Comparison of ENCODE assay signal across 27 cellular contexts in genomic region chr11:19984048-19984742, GRCh38.
A peak's percentile ranks its signal among the peaks of the same experiment; 100 is the strongest.
DNase-seq lines count a peak whose midpoint lies in the region; ATAC-seq, FAIRE-seq and TF ChIP-seq lines count a peak whose summit lies in the region.
"Had no signal": no experiment of that assay in that cellular context is flagged by ENCODE, and none has a peak within 500 bp of the region (broad histone marks: within the 10 kb centered on the region; RNA-seq: fewer than 3 reads in every experiment).

No MANE protein-coding gene starts in this region.

- FAIRE-seq in A549 (lab: Jason Lieb, UNC) (no peak), HTR-8/SVneo (lab: Jason Lieb, UNC) (no peak)
- FAIRE-seq: A204.1, colon, urothelium cell line had no signal

- ATAC-seq in A549 (no peak), HG02973 (IDR thresholded peaks at IDR 0.05; ENCODE audit: unreplicated experiment) (peak; percentile 37), activated B cell treated with CpG ODN at 0.5 μM for 24 hours (ENCODE audit: low read depth) (peak; percentile 60), naive B cell (ENCODE audit: low read depth in 2 of 2) (peak; percentile 82)
- ATAC-seq: activated CD8-positive, alpha-beta T cell treated with anti-CD3 and anti-CD28 coated beads for 36 hours; GM23338; lower lobe of right lung; natural killer cell had no signal

- H3K4me3 Mint-ChIP-seq in activated B cell treated with CpG ODN at 0.5 μM for 24 hours (no peak overlapping the region), naive B cell (peak overlapping the region in 2 of 8 donors; percentile 7 to 15)
- H3K4me3 Mint-ChIP-seq: activated CD8-positive, alpha-beta T cell treated with anti-CD3 and anti-CD28 coated beads for 36 hours; activated naive CD8-positive, alpha-beta T cell; GM23338; natural killer cell had no signal

- WGBS in A549 (ENCODE audit: missing lambda C conversion rate): 93% methylated on average over 8 of the region's 8 CpGs

- H3K27ac Mint-ChIP-seq in activated B cell treated with CpG ODN at 0.5 μM for 24 hours (no peak overlapping the region), naive B cell (peak overlapping the region in 5 of 6 donors; percentile 34 to 65 (median 54))
- H3K27ac Mint-ChIP-seq: activated CD8-positive, alpha-beta T cell treated with anti-CD3 and anti-CD28 coated beads for 36 hours; activated naive CD8-positive, alpha-beta T cell; GM23338; natural killer cell had no signal

- H3K4me1 Mint-ChIP-seq in activated B cell treated with CpG ODN at 0.5 μM for 24 hours (peaks cover 19% of the 10 kb centered on the region), naive B cell (peaks cover 14 to 35% (median 21%) of the 10 kb centered on the region in 3 donors)
- H3K4me1 Mint-ChIP-seq: natural killer cell had no signal

- H3K9me3 ChIP-seq in A549: no peaks in the 10 kb centered on the region
- H3K9me3 ChIP-seq: lower lobe of right lung, ovary, Peyer's patch, SJSA1, stomach had no signal

- TF ChIP-seq RAD21 in A549 (conservative IDR thresholded peaks at IDR 0.05 in 1 of 2, IDR thresholded peaks at IDR 0.05 in 1 of 2): no peak

- peaks cover 67% of the 10 kb centered on the region for H3K4me1 ChIP-seq in A549

- H3K9me3 Mint-ChIP-seq in activated B cell treated with CpG ODN at 0.5 μM for 24 hours: no peaks in the 10 kb centered on the region
- no peaks in the 10 kb centered on the region for H3K9me3 Mint-ChIP-seq in naive B cell
- H3K9me3 Mint-ChIP-seq: activated CD8-positive, alpha-beta T cell treated with anti-CD3 and anti-CD28 coated beads for 36 hours; GM23338; natural killer cell had no signal

- TF ChIP-seq CTCF in A549 (IDR thresholded peaks at IDR 0.05) (no peak), activated B cell treated with CpG ODN at 0.5 μM for 24 hours (IDR thresholded peaks at IDR 0.05) (no peak)

- no peak overlapping the region for H3K4me2 ChIP-seq in A549
- H3K4me2 ChIP-seq: GM23338 had no signal

- peaks cover 29% of the 10 kb centered on the region for H3K27me3 Mint-ChIP-seq in activated B cell treated with CpG ODN at 0.5 μM for 24 hours
- peaks cover 21 to 27% (median 22%) of the 10 kb centered on the region in 3 donors for H3K27me3 Mint-ChIP-seq in naive B cell

- intact Hi-C loops in activated B cell treated with CpG ODN at 0.5 μM for 24 hours (cut with micrococcal nuclease): no loop called here

- no peak for DNase-seq in A549 (ENCODE audit: low read depth in 1 of 2, low spot score in 1 of 2)
- DNase-seq in activated B cell treated with CpG ODN at 0.5 μM for 24 hours: no peak
- peak; percentile 47 for DNase-seq in naive B cell
- DNase-seq in NCI-H748 treated with DMSO at 0.1 percent for 48 hours (lab: John Stamatoyannopoulos, UW): no peak
- no peak for DNase-seq in iPS-NIHi7 (ENCODE audit: extremely low spot score)
- no peak for DNase-seq in GM03348 (ENCODE audit: low spot score)
- no peak for DNase-seq in HTR-8/SVneo (ENCODE audit: insufficient read length, low spot score)
- DNase-seq: activated CD4-positive, CD25-positive, alpha-beta regulatory T cell; activated CD8-positive, alpha-beta T cell treated with anti-CD3 and anti-CD28 coated beads for 36 hours; activated T-cell treated with anti-CD3 and anti-CD28 coated beads, Interleukin-2, amount 50 U/mL, for 1 hour; lower lobe of right lung; natural killer cell; NCI-H1694 treated with DMSO at 0.1 percent for 48 hours; NCI-H446 treated with DMSO at 0.1 percent for 48 hours; NK-92 treated with Interleukin-12 subunit alpha and Interleukin-12 subunit beta, amount 100 ng/mL, for 24 hours; ovary; Peyer's patch; stomach had no signal

- POLR2A ChIA-PET in A549 (lab: Yijun Ruan, JAX): no interaction called here
- POLR2A ChIA-PET in activated B cell treated with CpG ODN at 0.5 μM for 24 hours (lab: Charles Lee): no interaction called here

- TF ChIP-seq POLR2A in A549 (IDR thresholded peaks at IDR 0.05; ENCODE audit: low read length): no peak

- no peak overlapping the region for H3K4me3 ChIP-seq in A549
- H3K4me3 ChIP-seq: GM23338, lower lobe of right lung, ovary, Peyer's patch, SJSA1, stomach had no signal

- H3K36me3 Mint-ChIP-seq in activated B cell treated with CpG ODN at 0.5 μM for 24 hours (ENCODE audit: low read depth) (no peaks in the 10 kb centered on the region), naive B cell (no peaks in the 10 kb centered on the region)
- H3K36me3 Mint-ChIP-seq: activated naive CD8-positive, alpha-beta T cell; natural killer cell had no signal

- peak overlapping the region; percentile 71 to 99; a peak in 5 of 6 replicates for H3K27ac ChIP-seq in A549
- H3K27ac ChIP-seq: C4-2B, HL-60, lower lobe of right lung, ovary, Peyer's patch, SJSA1 had no signal

- CTCF ChIA-PET in A549 (lab: Yijun Ruan, JAX) (interaction anchor here (1.3 kb wide), 1 partner anchor 30 kb away, joined by 4 read pairs; no protein-coding TSS in a partner anchor), activated B cell treated with CpG ODN at 0.5 μM for 24 hours (lab: Charles Lee) (no interaction called here)

- TF ChIP-seq EP300 in A549 (IDR thresholded peaks at IDR 0.05): no peak

TF ChIP-seq in A549, 52 proteins besides CTCF, POLR2A, EP300 and RAD21:
- no peak for TF ChIP-seq KDM5A (IDR thresholded peaks at IDR 0.05)
- no peak for TF ChIP-seq RARB (CRISPR knock-in tag; IDR thresholded peaks at IDR 0.05)
- TF ChIP-seq CHD4 (IDR thresholded peaks at IDR 0.05; ENCODE audit: borderline replicate concordance): no peak
- no peak for TF ChIP-seq HDAC2 (IDR thresholded peaks at IDR 0.05)
- TF ChIP-seq NPAS2 (CRISPR knock-in tag; IDR thresholded peaks at IDR 0.05; ENCODE audit: borderline replicate concordance): no peak
- no peak for TF ChIP-seq HMGXB4 (CRISPR knock-in tag; IDR thresholded peaks at IDR 0.05; ENCODE audit: borderline replicate concordance)
- TF ChIP-seq POLR2AphosphoS2 (conservative IDR thresholded peaks at IDR 0.05; ENCODE audit: low read length): no peak
- no peak for TF ChIP-seq ESRRA (IDR thresholded peaks at IDR 0.05; ENCODE audit: borderline replicate concordance, low read length)
- TF ChIP-seq PHF8 (IDR thresholded peaks at IDR 0.05; ENCODE audit: borderline replicate concordance, low read depth): no peak
- TF ChIP-seq SMC3 (IDR thresholded peaks at IDR 0.05): no peak
- TF ChIP-seq ELK1 (IDR thresholded peaks at IDR 0.05; ENCODE audit: low read depth, low read length): no peak
- no peak for TF ChIP-seq REST (IDR thresholded peaks at IDR 0.05)
- TF ChIP-seq KDM1A (IDR thresholded peaks at IDR 0.05; ENCODE audit: low read depth): no peak
- no peak for TF ChIP-seq FOXS1 (CRISPR knock-in tag; IDR thresholded peaks at IDR 0.05)
- TF ChIP-seq TFCP2L1 (CRISPR knock-in tag; IDR thresholded peaks at IDR 0.05): no peak
- TF ChIP-seq EHMT2 (IDR thresholded peaks at IDR 0.05; ENCODE audit: low read depth): no peak
- no peak for TF ChIP-seq ZFP36 (IDR thresholded peaks at IDR 0.05; ENCODE audit: borderline replicate concordance, partially characterized antibody)
- no peak for TF ChIP-seq TP53 (CRISPR knock-in tag; IDR thresholded peaks at IDR 0.05)
- TF ChIP-seq RCOR1 (IDR thresholded peaks at IDR 0.05; ENCODE audit: low read depth, low read length): no peak

Comparison
In these comparisons a context has a peak if more than half of its experiments do, and no peak if none do; other contexts are left out.
1. ATAC-seq: peak in HG02973 (single experiment), activated B cell treated with CpG ODN at 0.5 μM for 24 hours (single experiment) and naive B cell (2 of 2); none in A549 (0 of 2).